24 cellular contexts compared by ENCODE assay signal in the genomic region with DNA sequence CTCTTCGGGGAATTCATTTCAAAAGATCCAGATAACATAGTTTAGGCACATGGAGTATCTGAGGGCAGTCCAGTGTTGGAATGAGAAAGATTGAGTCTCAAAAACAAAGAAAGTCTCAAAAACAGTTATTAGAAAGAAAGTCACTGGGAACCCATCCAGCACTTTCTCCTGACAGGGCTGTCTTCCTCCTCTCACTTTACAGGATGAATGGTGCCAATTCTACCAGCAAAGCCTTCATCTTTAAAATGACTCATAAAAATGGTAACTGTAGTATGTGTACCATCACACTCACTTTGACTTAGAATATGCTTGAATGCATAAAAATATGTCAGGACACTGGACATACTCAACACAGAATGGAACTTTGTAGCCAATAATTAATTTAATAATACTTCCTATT.
"Had no signal": no experiment of that assay in that cellular context is flagged by ENCODE, and none has a peak within 500 bp of the region (broad histone marks: within the 10 kb centered on the region; RNA-seq: fewer than 3 reads in every experiment).

No MANE protein-coding gene starts in this region.

- H3K27ac Mint-ChIP-seq: natural killer cell; progenitor cell of endocrine pancreas; stimulated activated naive B cell treated with anti-CD40 and anti-IgM and Interleukin-4, amounts not matched to agents 10 μg/mL and 1 μg/mL and 100 μg/mL, for 72 hours; stimulated activated naive CD8-positive, alpha-beta T cell treated with anti-CD3 and anti-CD28 coated beads, Interleukin-15, Interleukin-2, amounts not matched to agents 100 ng/mL and 50 ng/mL, for 24 hours had no signal

- H3K27me3 Mint-ChIP-seq: progenitor cell of endocrine pancreas had no signal

- ATAC-seq: effector memory CD8-positive, alpha-beta T cell; heart right ventricle; left colon; lower lobe of right lung; natural killer cell; stimulated activated naive B cell treated with anti-CD40 and anti-IgM and Interleukin-4, amounts not matched to agents 10 μg/mL and 1 μg/mL and 100 μg/mL, for 72 hours; upper lobe of right lung had no signal

- H3K9me3 Mint-ChIP-seq: effector memory CD8-positive, alpha-beta T cell; natural killer cell; stimulated activated naive CD8-positive, alpha-beta T cell treated with anti-CD3 and anti-CD28 coated beads, Interleukin-15, Interleukin-2, amounts not matched to agents 100 ng/mL and 50 ng/mL, for 24 hours had no signal

- H3K4me3 Mint-ChIP-seq: effector memory CD8-positive, alpha-beta T cell; natural killer cell; stimulated activated naive B cell treated with anti-CD40 and anti-IgM and Interleukin-4, amounts not matched to agents 10 μg/mL and 1 μg/mL and 100 μg/mL, for 72 hours; stimulated activated naive CD8-positive, alpha-beta T cell treated with anti-CD3 and anti-CD28 coated beads, Interleukin-15, Interleukin-2, amounts not matched to agents 100 ng/mL and 50 ng/mL, for 24 hours had no signal

- H3K4me1 Mint-ChIP-seq: natural killer cell; stimulated activated naive B cell treated with anti-CD40 and anti-IgM and Interleukin-4, amounts not matched to agents 10 μg/mL and 1 μg/mL and 100 μg/mL, for 72 hours had no signal

- DNase-seq: dermis blood vessel endothelial cell; effector memory CD8-positive, alpha-beta T cell; glutamatergic neuron; heart right ventricle; hippocampal formation; kidney glomerular epithelial cell; left colon; left ventricle myocardium inferior; lower lobe of right lung; natural killer cell; occipital lobe; right lobe of liver; small intestine; stimulated activated CD4-positive, alpha-beta T cell treated with anti-CD3 and anti-CD28 coated beads, Interleukin-15, amount 100 ng/mL, for 24 hours; stimulated activated CD4-positive, alpha-beta T cell treated with anti-CD3 and anti-CD28 coated beads, Interleukin-2, amount 100 ng/mL, for 48 hours; stimulated activated naive B cell treated with anti-CD40 and anti-IgM and Interleukin-4, amounts not matched to agents 10 μg/mL and 1 μg/mL and 100 μg/mL, for 72 hours; upper lobe of right lung; uterus had no signal

- H3K27ac ChIP-seq: coronary artery, foreskin keratinocyte, heart right ventricle, left ventricle myocardium inferior, lower lobe of right lung, parathyroid adenoma, right lobe of liver, tibial nerve, upper lobe of right lung, uterus had no signal

- H3K36me3 Mint-ChIP-seq: stimulated activated naive B cell treated with anti-CD40 and anti-IgM and Interleukin-4, amounts not matched to agents 10 μg/mL and 1 μg/mL and 100 μg/mL, for 72 hours had no signal
